ENCODE assay signal across 1 cellular context in genomic region chr4:84482564-84483563, GRCh38.
A peak's percentile ranks its signal among the peaks of the same experiment; 100 is the strongest.
TF ChIP-seq lines count a peak whose summit lies in the region.

No MANE protein-coding gene starts in this region.

TF ChIP-seq in WTC11, 78 proteins besides CTCF, POLR2A, EP300 and RAD21 (continued from another document and continues in another):
- TF ChIP-seq ZNF532 (CRISPR knock-in tag; IDR thresholded peaks at IDR 0.05; ENCODE audit: borderline replicate concordance) (peak; percentile 95), ZNF416 (CRISPR knock-in tag; IDR thresholded peaks at IDR 0.05) (peak; percentile 94; the same call in 1 of the 2 replicates), JUN (CRISPR knock-in tag; IDR thresholded peaks at IDR 0.05) (no peak), E2F5 (CRISPR knock-in tag; IDR thresholded peaks at IDR 0.05) (no peak), HMGA2 (CRISPR knock-in tag; IDR thresholded peaks at IDR 0.05) (no peak), CBFB (CRISPR knock-in tag; IDR thresholded peaks at IDR 0.05; ENCODE audit: low read depth) (no peak; the same call in 1 of the 2 replicates), ZBTB43 (CRISPR knock-in tag; IDR thresholded peaks at IDR 0.05) (no peak), ARID4B (CRISPR knock-in tag; IDR thresholded peaks at IDR 0.05; ENCODE audit: borderline replicate concordance) (no peak), PREB (CRISPR knock-in tag; IDR thresholded peaks at IDR 0.05; ENCODE audit: borderline replicate concordance) (no peak), ATF6 (CRISPR knock-in tag; IDR thresholded peaks at IDR 0.05) (no peak), SP1 (CRISPR knock-in tag; conservative IDR thresholded peaks at IDR 0.05) (0 out of 2 replicates have a peak, but pooled peaks have one; percentile 19), NFATC4 (CRISPR knock-in tag; IDR thresholded peaks at IDR 0.05) (peak; percentile 81; the same call in 1 of the 2 replicates), ELF4 (CRISPR knock-in tag; IDR thresholded peaks at IDR 0.05; ENCODE audit: low read depth) (no peak), ATF1 (CRISPR knock-in tag; IDR thresholded peaks at IDR 0.05) (no peak), GTF2I (CRISPR knock-in tag; conservative IDR thresholded peaks at IDR 0.05) (no peak), USF1 (CRISPR knock-in tag; IDR thresholded peaks at IDR 0.05) (no peak), IRF2 (CRISPR knock-in tag; IDR thresholded peaks at IDR 0.05; ENCODE audit: borderline replicate concordance, low read depth) (no peak), CREB1 (CRISPR knock-in tag; IDR thresholded peaks at IDR 0.05) (no peak), EMX1 (CRISPR knock-in tag; IDR thresholded peaks at IDR 0.05) (peak; percentile 97), CREM (CRISPR knock-in tag; IDR thresholded peaks at IDR 0.05) (no peak), FOXP4 (CRISPR knock-in tag; IDR thresholded peaks at IDR 0.05) (peak; percentile 67; the same call in 1 of the 2 replicates), STAT6 (CRISPR knock-in tag; conservative IDR thresholded peaks at IDR 0.05; ENCODE audit: low read depth) (no peak), USF2 (CRISPR knock-in tag; IDR thresholded peaks at IDR 0.05) (no peak), CDX4 (CRISPR knock-in tag; IDR thresholded peaks at IDR 0.05; ENCODE audit: borderline replicate concordance) (no peak), ERG (CRISPR knock-in tag; IDR thresholded peaks at IDR 0.05) (peak; percentile 98), ZNF138 (CRISPR knock-in tag; conservative IDR thresholded peaks at IDR 0.05) (no peak), ESRRA (CRISPR knock-in tag; IDR thresholded peaks at IDR 0.05; ENCODE audit: borderline replicate concordance) (no peak), MLX (CRISPR knock-in tag; IDR thresholded peaks at IDR 0.05) (no peak), ZNF121 (CRISPR knock-in tag; IDR thresholded peaks at IDR 0.05) (0 out of 2 replicates have a peak, but pooled peaks have one; percentile 12)
